In the genomic region with DNA sequence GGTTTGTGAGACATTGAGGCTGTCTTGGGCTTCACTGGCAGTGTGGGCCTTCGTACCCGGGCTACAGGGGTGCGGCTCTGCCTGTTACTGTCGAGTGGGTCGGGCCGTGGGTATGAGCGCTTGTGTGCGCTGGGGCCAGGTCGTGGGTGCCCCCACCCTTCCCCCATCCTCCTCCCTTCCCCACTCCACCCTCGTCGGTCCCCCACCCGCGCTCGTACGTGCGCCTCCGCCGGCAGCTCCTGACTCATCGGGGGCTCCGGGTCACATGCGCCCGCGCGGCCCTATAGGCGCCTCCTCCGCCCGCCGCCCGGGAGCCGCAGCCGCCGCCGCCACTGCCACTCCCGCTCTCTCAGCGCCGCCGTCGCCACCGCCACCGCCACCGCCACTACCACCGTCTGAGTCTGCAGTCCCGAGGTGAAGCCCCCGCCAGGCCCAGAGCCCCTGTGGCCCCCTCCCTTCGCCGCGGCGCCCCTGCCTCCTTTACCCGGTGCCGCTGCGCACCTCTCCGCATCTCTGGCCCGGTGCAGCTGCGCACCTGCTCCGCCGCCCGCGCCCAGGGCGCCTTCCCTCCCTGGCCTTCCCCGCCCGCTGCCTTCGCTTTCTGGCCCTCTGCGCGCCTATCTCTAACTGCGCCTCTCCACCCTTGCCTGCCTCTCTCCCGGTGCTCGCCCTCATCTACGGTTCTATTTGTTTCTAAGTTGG, we compare ENCODE assay signal across 8 cellular contexts. TPM values are rescaled to one million over a fixed set of nuclear protein-coding genes. Genes with fewer than 3 reads are reported as not detected.
DNase-seq lines count a peak whose midpoint lies in the region; ATAC-seq lines count a peak whose summit lies in the region.

Gene ENO2, plus strand, starts transcription at position 335 of the 702 bp plus-strand sequence. CDS start 1,253 bp downstream, outside the sequence.

- H3K4me1 ChIP-seq in endocrine pancreas (ENCODE audit: control insufficient read depth, insufficient read depth, low read length), result no peaks in the 10 kb centered on the region
- peaks cover 21% of the 10 kb centered on the region for H3K4me1 ChIP-seq in mesodermal cell (ENCODE audit: control insufficient read depth, insufficient read depth, low read length, poor library complexity, severe bottlenecking)

- 1 to 2% methylated on average over 45 to 57 of the region's 68 CpGs for WGBS in mesodermal cell (ENCODE audit: insufficient coverage in 2 of 2), 2 experiments

- H3K27me3 Mint-ChIP-seq in activated CD8-positive, alpha-beta memory T cell treated with anti-CD3 and anti-CD28 coated beads, Interleukin-2, amount 10 ng/mL, durations not matched to agents 7 days and 5 days, result no peaks in the 10 kb centered on the region

- H3K27me3 ChIP-seq in endocrine pancreas (ENCODE audit: control insufficient read depth, insufficient read depth, low read length), result no peaks in the 10 kb centered on the region

- peak within 1 kb of the TSS; percentile 86 for H3K27ac Mint-ChIP-seq in activated CD8-positive, alpha-beta memory T cell treated with anti-CD3 and anti-CD28 coated beads, Interleukin-2, amount 10 ng/mL, durations not matched to agents 7 days and 5 days

- peak within 1 kb of the TSS; percentile 92 for H3K4me3 Mint-ChIP-seq in activated CD8-positive, alpha-beta memory T cell treated with anti-CD3 and anti-CD28 coated beads, Interleukin-2, amount 10 ng/mL, durations not matched to agents 7 days and 5 days

- H3K9me3 Mint-ChIP-seq in activated CD8-positive, alpha-beta memory T cell treated with anti-CD3 and anti-CD28 coated beads, Interleukin-2, amount 10 ng/mL, durations not matched to agents 7 days and 5 days (ENCODE audit: low read depth), result no peaks in the 10 kb centered on the region

- no peak within 1 kb of the TSS for H3K27ac ChIP-seq in mesodermal cell (ENCODE audit: low read depth, low read length, severe bottlenecking)

- peak within 1 kb of the TSS; percentile 58 for H3K9ac ChIP-seq in endocrine pancreas (ENCODE audit: control insufficient read depth, insufficient read depth, low read length)

- ATAC-seq in GM18498 (IDR thresholded peaks at IDR 0.05; ENCODE audit: unreplicated experiment) (peak; percentile 75), HG02870 (IDR thresholded peaks at IDR 0.05; ENCODE audit: unreplicated experiment) (peak; percentile 57)
- peak; percentile 96 for ATAC-seq in activated CD8-positive, alpha-beta memory T cell treated with anti-CD3 and anti-CD28 coated beads, Interleukin-2, amount 10 ng/mL, durations not matched to agents 7 days and 5 days

- H3K36me3 ChIP-seq in endocrine pancreas (ENCODE audit: control insufficient read depth, insufficient read depth, low read length), result peaks cover 2% of the 10 kb centered on the region
- H3K36me3 ChIP-seq in mesodermal cell (ENCODE audit: control insufficient read depth, insufficient read depth, low read length), result peaks cover 18% of the 10 kb centered on the region

- H3K4me3 ChIP-seq in endocrine pancreas (ENCODE audit: control insufficient read depth, insufficient read depth, low read length) (no peak within 1 kb of the TSS), mesodermal cell (ENCODE audit: extremely low read depth, insufficient read depth, low read length, poor library complexity, severe bottlenecking) (peak within 1 kb of the TSS; percentile 59)

- DNase-seq in NCI-H510A (lab: John Stamatoyannopoulos, UW) (peak; percentile 24), pons (ENCODE audit: low spot score) (no peak)
- peak; percentile 89 for DNase-seq in activated CD8-positive, alpha-beta memory T cell treated with anti-CD3 and anti-CD28 coated beads, Interleukin-2, amount 10 ng/mL, durations not matched to agents 7 days and 5 days
- DNase-seq in stimulated activated CD8-positive, alpha-beta memory T cell treated with anti-CD3 and anti-CD28 coated beads, Interleukin-15, amount 100 ng/mL, for 24 hours (ENCODE audit: low read depth), result peak; percentile 64

- CTCF ChIA-PET in activated CD8-positive, alpha-beta memory T cell treated with anti-CD3 and anti-CD28 coated beads, Interleukin-2, amount 10 ng/mL, durations not matched to agents 7 days and 5 days (lab: Charles Lee), result interaction anchor here (0.8 to 4.7 kb wide), 12 partner anchors 11 to 194 kb away, joined by 3 to 22 read pairs (median 5); partner anchors contain the start of genes C1RL and SPSB2

- peaks cover 45% of the 10 kb centered on the region for H3K4me1 Mint-ChIP-seq in activated CD8-positive, alpha-beta memory T cell treated with anti-CD3 and anti-CD28 coated beads, Interleukin-2, amount 10 ng/mL, durations not matched to agents 7 days and 5 days

- H3K9me3 ChIP-seq in endocrine pancreas (ENCODE audit: control insufficient read depth, low read length), result no peaks in the 10 kb centered on the region
- H3K9me3 ChIP-seq in mesodermal cell (ENCODE audit: control insufficient read depth, low read length), result no peaks in the 10 kb centered on the region

- peaks cover 20% of the 10 kb centered on the region for H3K36me3 Mint-ChIP-seq in activated CD8-positive, alpha-beta memory T cell treated with anti-CD3 and anti-CD28 coated beads, Interleukin-2, amount 10 ng/mL, durations not matched to agents 7 days and 5 days

RNA-seq across cellular contexts. Expression of gene ENO2, which starts in this region (rescaled TPM):
- 100 to 1,000 TPM; 106 to 171 TPM for total RNA-seq in activated CD8-positive, alpha-beta memory T cell treated with anti-CD3 and anti-CD28 coated beads, Interleukin-2, amount 10 ng/mL, durations not matched to agents 7 days and 5 days
- polyA plus RNA-seq in mesodermal cell (2013, experiment 1 of 2), result 57.3 TPM
- 43.5 TPM for polyA plus RNA-seq in mesodermal cell (2013, experiment 2 of 2)
